8 cellular contexts compared by ENCODE assay signal in genomic region chr2:197803033-197803444, GRCh38. TPM values are rescaled to one million over a fixed set of nuclear protein-coding genes. Genes with fewer than 3 reads are reported as not detected.
A peak's percentile ranks its signal among the peaks of the same experiment; 100 is the strongest.
DNase-seq lines count a peak whose midpoint lies in the region; ATAC-seq, FAIRE-seq and TF ChIP-seq lines count a peak whose summit lies in the region.

No MANE protein-coding gene starts in this region.

- TF ChIP-seq POLR2A in H1 (IDR thresholded peaks at IDR 0.05; ENCODE audit: control extremely low read depth in 1 of 2, low read depth in 2 of 2, low read length in 2 of 2): no peak

- H3K56ac ChIP-seq in H1 (replicated peaks; ENCODE audit: insufficient read length, low read depth, low read length) (no peak overlapping the region), mesendoderm (ENCODE audit: low read length) (no peak overlapping the region)

- no peak overlapping the region for H3K23ac ChIP-seq in H1 (ENCODE audit: insufficient read length)
- H3K23ac ChIP-seq in mesendoderm (ENCODE audit: low read length): no peak overlapping the region
- no peak overlapping the region for H3K23ac ChIP-seq in neuronal stem cell (ENCODE audit: low read depth, low read length, poor library complexity)

- peak; percentile 74 for FAIRE-seq in H1 (lab: Jason Lieb, UNC)

- TF ChIP-seq CTCF in H1 (IDR thresholded peaks at IDR 0.05; ENCODE audit: control extremely low read depth in 1 of 3, insufficient read depth in 1 of 3, low read depth in 1 of 3, low read length in 3 of 3): peak in 2 of 3 experiments; percentile 62 to 72; a peak in 3 of 4 replicates

- H3K4me3 ChIP-seq in H1 (ENCODE audit: extremely low read depth in 1 of 4, insufficient read depth in 2 of 4, low read depth in 3 of 4, low read length in 4 of 4): no peak overlapping the region
- H3K4me3 ChIP-seq in mesendoderm (ENCODE audit: low read length): no peak overlapping the region
- H3K4me3 ChIP-seq in neuronal stem cell (ENCODE audit: low read length in 2 of 2): no peak overlapping the region

- no peak overlapping the region for H2BK20ac ChIP-seq in H1 (ENCODE audit: low read length)

- H3K4ac ChIP-seq in H1 (replicated peaks; ENCODE audit: insufficient read length, low read depth, low read length): no peak overlapping the region
- no peak overlapping the region for H3K4ac ChIP-seq in mesendoderm (ENCODE audit: low read depth, low read length)
- no peak overlapping the region for H3K4ac ChIP-seq in neuronal stem cell (ENCODE audit: low read length)

- H4K8ac ChIP-seq in H1 (ENCODE audit: extremely low read depth, insufficient read depth, low read length) (no peak overlapping the region), mesendoderm (ENCODE audit: low read depth, low read length) (no peak overlapping the region), neuronal stem cell (ENCODE audit: low read depth, low read length) (no peak overlapping the region)

- H4K91ac ChIP-seq in H1 (replicated peaks; ENCODE audit: insufficient read length, low read length) (no peak overlapping the region), neuronal stem cell (ENCODE audit: low read depth, low read length, poor library complexity) (no peak overlapping the region)

- H3K18ac ChIP-seq in H1 (ENCODE audit: extremely low read depth, low read length) (no peak overlapping the region), mesendoderm (ENCODE audit: low read length) (no peak overlapping the region), neuronal stem cell (ENCODE audit: low read length) (no peak overlapping the region)

- H4K5ac ChIP-seq in H1 (ENCODE audit: insufficient read length, low read depth, low read length) (no peak overlapping the region), mesendoderm (ENCODE audit: low read length) (no peak overlapping the region)

- no peak overlapping the region for H2AFZ ChIP-seq in H1 (ENCODE audit: low read length)
- H2AFZ ChIP-seq in neuronal stem cell (ENCODE audit: low read length): no peak overlapping the region

- H3K27ac ChIP-seq in H1 (ENCODE audit: low read depth, low read length) (no peak overlapping the region), mesendoderm (ENCODE audit: low read depth, low read length) (no peak overlapping the region), neuronal stem cell (replicated peaks; ENCODE audit: low read length) (no peak overlapping the region)

- H2BK12ac ChIP-seq in H1 (ENCODE audit: low read depth, low read length) (no peak overlapping the region), neuronal stem cell (ENCODE audit: low read length) (no peak overlapping the region)

- peaks cover 10% of the 10 kb centered on the region; the same call in 1 of the 2 replicates for H3K23me2 ChIP-seq in H1 (ENCODE audit: low read depth, low read length)

- peak; percentile 19 for DNase-seq in COLO668 (lab: John Stamatoyannopoulos, UW; ENCODE audit: unreplicated experiment)
- peak; percentile 36 for DNase-seq in HuH-7.5 (ENCODE audit: low spot score)
- peak; percentile 48 for DNase-seq in SK-N-DZ (ENCODE audit: low spot score)
- no peak for DNase-seq in H1 (ENCODE audit: low read depth in 1 of 2, low spot score in 2 of 2)
- peak; percentile 68 for DNase-seq in mesendoderm
- DNase-seq in GOT3 (lab: John Stamatoyannopoulos, UW): no peak
- no peak for DNase-seq in neuronal stem cell (ENCODE audit: low spot score)

- H4K20me1 ChIP-seq in H1 (replicated peaks in 1 of 2; ENCODE audit: control insufficient read depth in 1 of 2, insufficient read depth in 2 of 2, low read length in 2 of 2): no peaks in the 10 kb centered on the region

- H3K79me2 ChIP-seq in H1 (ENCODE audit: control insufficient read depth in 1 of 2, insufficient read depth in 2 of 2, low read length in 2 of 2): no peaks in the 10 kb centered on the region
- no peaks in the 10 kb centered on the region for H3K79me2 ChIP-seq in mesendoderm (ENCODE audit: control insufficient read depth, insufficient read depth, low read length)

- no peaks in the 10 kb centered on the region for H3K36me3 ChIP-seq in H1 (ENCODE audit: control insufficient read depth in 2 of 4, insufficient read depth in 4 of 4, low read length in 3 of 4)
- no peaks in the 10 kb centered on the region for H3K36me3 ChIP-seq in mesendoderm (ENCODE audit: control insufficient read depth, insufficient read depth, low read length)
- no peaks in the 10 kb centered on the region for H3K36me3 ChIP-seq in neuronal stem cell (replicated peaks in 1 of 2; ENCODE audit: control insufficient read depth in 2 of 2, insufficient read depth in 2 of 2, low read length in 2 of 2)

- H2BK5ac ChIP-seq in H1 (ENCODE audit: low read depth, low read length) (no peak overlapping the region), mesendoderm (ENCODE audit: low read length) (no peak overlapping the region), neuronal stem cell (ENCODE audit: low read length) (no peak overlapping the region)

- no peaks in the 10 kb centered on the region for H3K9me3 ChIP-seq in H1 (ENCODE audit: insufficient read depth in 2 of 2, low read depth in 1 of 2, low read length in 1 of 2)
- no peaks in the 10 kb centered on the region for H3K9me3 ChIP-seq in neuronal stem cell (replicated peaks in 1 of 2; ENCODE audit: control insufficient read depth in 2 of 2, insufficient read depth in 1 of 2, low read depth in 1 of 2, low read length in 2 of 2)

- H3K4me2 ChIP-seq in H1 (ENCODE audit: insufficient read depth in 1 of 2, low read depth in 2 of 2, low read length in 2 of 2) (no peak overlapping the region), mesendoderm (ENCODE audit: low read length) (no peak overlapping the region), neuronal stem cell (ENCODE audit: insufficient read depth, low read length, poor library complexity, severe bottlenecking) (no peak overlapping the region)

- H3K79me1 ChIP-seq in H1 (ENCODE audit: low read depth, low read length): no peaks in the 10 kb centered on the region
- no peaks in the 10 kb centered on the region for H3K79me1 ChIP-seq in mesendoderm (ENCODE audit: low read length)
- no peaks in the 10 kb centered on the region for H3K79me1 ChIP-seq in neuronal stem cell (ENCODE audit: low read depth, low read length)

- H2BK15ac ChIP-seq in H1 (ENCODE audit: low read length): no peak overlapping the region
- no peak overlapping the region for H2BK15ac ChIP-seq in mesendoderm (replicated peaks; ENCODE audit: low read depth)
- H2BK15ac ChIP-seq in neuronal stem cell (ENCODE audit: low read length): no peak overlapping the region

- CTCF ChIA-PET in H1 (lab: Charles Lee; ENCODE audit: partially characterized antibody): interaction anchor here (0.9 kb wide), 2 partner anchors 9 to 493 kb away, joined by 3 read pairs; no protein-coding TSS in a partner anchor

- H3K4me1 ChIP-seq in H1 (replicated peaks in 1 of 4; ENCODE audit: control insufficient read depth in 3 of 4, insufficient read depth in 4 of 4, low read length in 3 of 4) (peaks cover 0 to 9% (median 2%) of the 10 kb centered on the region in 4 experiments; a peak in 3 of 7 replicates), mesendoderm (ENCODE audit: control insufficient read depth, low read depth, low read length) (peaks cover 3% of the 10 kb centered on the region), neuronal stem cell (ENCODE audit: control insufficient read depth in 2 of 2, insufficient read depth in 1 of 2, low read depth in 1 of 2, low read length in 2 of 2) (peaks cover 1 to 3% of the 10 kb centered on the region in 2 donors)

- H2BK120ac ChIP-seq in H1 (replicated peaks; ENCODE audit: low read depth, low read length): no peak overlapping the region
- H2BK120ac ChIP-seq in mesendoderm (ENCODE audit: low read depth, low read length): no peak overlapping the region
- H2BK120ac ChIP-seq in neuronal stem cell (ENCODE audit: low read depth, low read length): no peak overlapping the region

- ATAC-seq in GM18867 (IDR thresholded peaks at IDR 0.05; ENCODE audit: unreplicated experiment): peak; percentile 33

- WGBS in H1 (ENCODE audit: extremely low coverage in 1 of 2, insufficient coverage in 1 of 2, insufficient read length in 1 of 2, insufficient replicate concordance in 2 of 2, low coverage in 1 of 2, low lambda C conversion rate in 2 of 2, missing lambda C conversion rate in 1 of 2), 2 experiments: 53% methylated on average over 2 of the region's 2 CpGs; no CpG with 5 or more reads in 1 of the 2 experiments
- WGBS in mesendoderm (ENCODE audit: extremely low coverage, insufficient coverage, low lambda C conversion rate): no CpG with 5 or more reads among the region's 2 CpGs
- WGBS in neuronal stem cell (ENCODE audit: extremely low coverage in 2 of 2, insufficient read length in 2 of 2, insufficient replicate concordance in 1 of 2), 2 donors: no CpG with 5 or more reads among the region's 2 CpGs

- H3K14ac ChIP-seq in H1 (ENCODE audit: insufficient read length) (no peak overlapping the region), neuronal stem cell (ENCODE audit: low read length) (no peak overlapping the region)

- peaks cover 9 to 22% (median 16%) of the 10 kb centered on the region in 4 experiments for H3K27me3 ChIP-seq in H1 (replicated peaks in 1 of 4; ENCODE audit: control insufficient read depth in 3 of 4, extremely low read depth in 1 of 4, insufficient read depth in 3 of 4, low read length in 3 of 4)
- peaks cover 6% of the 10 kb centered on the region for H3K27me3 ChIP-seq in mesendoderm (ENCODE audit: insufficient read depth, low read length, poor library complexity)
- H3K27me3 ChIP-seq in neuronal stem cell (ENCODE audit: control insufficient read depth in 3 of 3, insufficient read depth in 3 of 3, low read depth in 1 of 3, low read length in 3 of 3): peaks cover 0 to 56% (median 13%) of the 10 kb centered on the region in 3 experiments

- POLR2A ChIA-PET in H1 (lab: Charles Lee; ENCODE audit: partially characterized antibody): no interaction called here

- no peak for TF ChIP-seq EP300 in H1 (IDR thresholded peaks at IDR 0.05; ENCODE audit: borderline replicate concordance in 1 of 2, low read depth in 2 of 2, low read length in 2 of 2)

- no peak overlapping the region for H3K9ac ChIP-seq in H1 (replicated peaks in 1 of 4; ENCODE audit: extremely low read depth in 1 of 4, low read depth in 3 of 4, low read length in 3 of 4)
- H3K9ac ChIP-seq in mesendoderm (ENCODE audit: low read length): no peak overlapping the region
- H3K9ac ChIP-seq in neuronal stem cell (ENCODE audit: low read depth, low read length, poor library complexity): no peak overlapping the region

- H2AK5ac ChIP-seq in H1 (ENCODE audit: low read depth, low read length) (no peak overlapping the region), mesendoderm (ENCODE audit: low read length) (no peak overlapping the region), neuronal stem cell (ENCODE audit: low read depth, low read length) (no peak overlapping the region)

- peak; percentile 91 for TF ChIP-seq RAD21 in H1 (IDR thresholded peaks at IDR 0.05 in 1 of 2, conservative IDR thresholded peaks at IDR 0.05 in 1 of 2; ENCODE audit: low read depth in 2 of 2, low read length in 2 of 2)

RNA-seq across cellular contexts. Expression of gene PLCL1, which starts 1.4 kb away (rescaled TPM):
- polyA plus RNA-seq in SK-N-DZ (2014; cell fraction: cytosol; rRNA removed): 0.03 and 0.15 TPM in 2 replicates
- 0.17 TPM in 1 of 2 replicates, not detected in the other for polyA plus RNA-seq in SK-N-DZ (2014; cell fraction: nucleus; rRNA removed)
- not detected in 2 replicates for total RNA-seq in H1 (2021; fragmentation: NEBNext Ultra II Directional; extraction: Animal tissue kit (Norgen Biotek cat#: 25700))
- not detected in 2 replicates for polyA plus RNA-seq in H1 (2011; rRNA removed)
- polyA plus RNA-seq in H1 (2011; cell fraction: cytosol; rRNA removed): 0.03 TPM
- polyA plus RNA-seq in H1 (2011; cell fraction: nucleus; rRNA removed): not detected
- 0.18 TPM in 1 of 4 replicates, not detected in the others for polyA plus RNA-seq in H1 (2012, experiment 1 of 2)
- not detected for polyA plus RNA-seq in H1 (2012, experiment 2 of 2)
- under 0.01 TPM for polyA plus RNA-seq in H1 (2013, experiment 1 of 2)
- 0.02 TPM for polyA plus RNA-seq in H1 (2013, experiment 2 of 2)
- polyA minus RNA-seq in H1 (2011; rRNA and poly(A)+ RNA removed): 0.06 TPM in 1 of 2 replicates, not detected in the other
- polyA minus RNA-seq in H1 (2011; cell fraction: cytosol; rRNA and poly(A)+ RNA removed): not detected
- polyA minus RNA-seq in H1 (2011; cell fraction: nucleus; rRNA and poly(A)+ RNA removed): 0.30 TPM
- 0.03 TPM for polyA plus RNA-seq in mesendoderm (2013, experiment 1 of 2)
- polyA plus RNA-seq in mesendoderm (2013, experiment 2 of 2): 0.03 TPM
- polyA plus RNA-seq in neuronal stem cell (2013, experiment 1 of 2): 0.08 TPM
- 0.11 TPM for polyA plus RNA-seq in neuronal stem cell (2013, experiment 2 of 2)

RNA-seq across cellular contexts. Expression of gene BOLL, which starts 17.9 kb away (rescaled TPM):
- polyA plus RNA-seq in SK-N-DZ (2014; cell fraction: cytosol; rRNA removed): 0.13 and 0.32 TPM in 2 replicates
- polyA plus RNA-seq in SK-N-DZ (2014; cell fraction: nucleus; rRNA removed): not detected in 2 replicates
- total RNA-seq in H1 (2021; fragmentation: NEBNext Ultra II Directional; extraction: Animal tissue kit (Norgen Biotek cat#: 25700)): not detected in 2 replicates
- polyA plus RNA-seq in H1 (2011; rRNA removed): 0.03 TPM in 1 of 2 replicates, not detected in the other
- not detected for polyA plus RNA-seq in H1 (2011; cell fraction: cytosol; rRNA removed)
- polyA plus RNA-seq in H1 (2011; cell fraction: nucleus; rRNA removed): not detected
- 0.33 TPM in 1 of 4 replicates, not detected in the others for polyA plus RNA-seq in H1 (2012, experiment 1 of 2)
- polyA plus RNA-seq in H1 (2012, experiment 2 of 2): not detected
- polyA plus RNA-seq in H1 (2013, experiment 1 of 2): not detected
- polyA plus RNA-seq in H1 (2013, experiment 2 of 2): 0.09 TPM
- polyA minus RNA-seq in H1 (2011; rRNA and poly(A)+ RNA removed): not detected in 2 replicates
- polyA minus RNA-seq in H1 (2011; cell fraction: cytosol; rRNA and poly(A)+ RNA removed): not detected
- polyA minus RNA-seq in H1 (2011; cell fraction: nucleus; rRNA and poly(A)+ RNA removed): not detected
- 0.15 TPM for polyA plus RNA-seq in mesendoderm (2013, experiment 1 of 2)
- 0.08 TPM for polyA plus RNA-seq in mesendoderm (2013, experiment 2 of 2)
- 0.03 TPM for polyA plus RNA-seq in neuronal stem cell (2013, experiment 1 of 2)
- 0.01 TPM for polyA plus RNA-seq in neuronal stem cell (2013, experiment 2 of 2)

Comparison
In these comparisons a context has a peak if more than half of its experiments do, and no peak if none do; other contexts are left out.
1. DNase-seq: peak in COLO668 (single experiment), HuH-7.5 (single experiment), SK-N-DZ (single experiment) and mesendoderm (single experiment); none in H1 (0 of 2), GOT3 (single experiment) and neuronal stem cell (single experiment).